In the genomic region with DNA sequence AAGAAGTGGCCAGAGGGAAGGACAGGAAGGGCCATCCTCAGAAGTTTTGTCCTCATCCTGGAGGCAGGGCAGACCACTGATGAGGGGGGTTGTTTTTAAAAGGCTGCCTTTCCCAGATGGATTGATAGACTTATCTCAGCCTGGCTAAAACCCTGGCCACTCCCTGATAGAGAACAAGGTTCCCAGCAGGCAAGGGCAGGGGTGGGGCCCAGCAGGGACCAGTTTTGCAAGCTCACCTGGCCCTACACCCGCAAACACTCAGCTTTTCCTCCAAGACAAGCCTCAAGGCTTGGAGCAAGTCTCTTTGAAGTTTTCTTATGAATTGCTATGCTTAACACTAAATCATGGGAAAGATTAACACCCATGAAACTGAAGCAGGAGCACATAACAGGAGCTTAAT, we compare ENCODE assay signal across 1 cellular context.
TF ChIP-seq lines count a peak whose summit lies in the region.

No MANE protein-coding gene starts in this region.

TF ChIP-seq in liver, 16 proteins besides CTCF, POLR2A, EP300 and RAD21 (continued from another document):
- TF ChIP-seq, protein P1, sequence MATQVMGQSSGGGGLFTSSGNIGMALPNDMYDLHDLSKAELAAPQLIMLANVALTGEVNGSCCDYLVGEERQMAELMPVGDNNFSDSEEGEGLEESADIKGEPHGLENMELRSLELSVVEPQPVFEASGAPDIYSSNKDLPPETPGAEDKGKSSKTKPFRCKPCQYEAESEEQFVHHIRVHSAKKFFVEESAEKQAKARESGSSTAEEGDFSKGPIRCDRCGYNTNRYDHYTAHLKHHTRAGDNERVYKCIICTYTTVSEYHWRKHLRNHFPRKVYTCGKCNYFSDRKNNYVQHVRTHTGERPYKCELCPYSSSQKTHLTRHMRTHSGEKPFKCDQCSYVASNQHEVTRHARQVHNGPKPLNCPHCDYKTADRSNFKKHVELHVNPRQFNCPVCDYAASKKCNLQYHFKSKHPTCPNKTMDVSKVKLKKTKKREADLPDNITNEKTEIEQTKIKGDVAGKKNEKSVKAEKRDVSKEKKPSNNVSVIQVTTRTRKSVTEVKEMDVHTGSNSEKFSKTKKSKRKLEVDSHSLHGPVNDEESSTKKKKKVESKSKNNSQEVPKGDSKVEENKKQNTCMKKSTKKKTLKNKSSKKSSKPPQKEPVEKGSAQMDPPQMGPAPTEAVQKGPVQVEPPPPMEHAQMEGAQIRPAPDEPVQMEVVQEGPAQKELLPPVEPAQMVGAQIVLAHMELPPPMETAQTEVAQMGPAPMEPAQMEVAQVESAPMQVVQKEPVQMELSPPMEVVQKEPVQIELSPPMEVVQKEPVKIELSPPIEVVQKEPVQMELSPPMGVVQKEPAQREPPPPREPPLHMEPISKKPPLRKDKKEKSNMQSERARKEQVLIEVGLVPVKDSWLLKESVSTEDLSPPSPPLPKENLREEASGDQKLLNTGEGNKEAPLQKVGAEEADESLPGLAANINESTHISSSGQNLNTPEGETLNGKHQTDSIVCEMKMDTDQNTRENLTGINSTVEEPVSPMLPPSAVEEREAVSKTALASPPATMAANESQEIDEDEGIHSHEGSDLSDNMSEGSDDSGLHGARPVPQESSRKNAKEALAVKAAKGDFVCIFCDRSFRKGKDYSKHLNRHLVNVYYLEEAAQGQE (IDR thresholded peaks at IDR 0.05), result no peak
